Comparison of ENCODE assay signal across 34 cellular contexts in the genomic region with DNA sequence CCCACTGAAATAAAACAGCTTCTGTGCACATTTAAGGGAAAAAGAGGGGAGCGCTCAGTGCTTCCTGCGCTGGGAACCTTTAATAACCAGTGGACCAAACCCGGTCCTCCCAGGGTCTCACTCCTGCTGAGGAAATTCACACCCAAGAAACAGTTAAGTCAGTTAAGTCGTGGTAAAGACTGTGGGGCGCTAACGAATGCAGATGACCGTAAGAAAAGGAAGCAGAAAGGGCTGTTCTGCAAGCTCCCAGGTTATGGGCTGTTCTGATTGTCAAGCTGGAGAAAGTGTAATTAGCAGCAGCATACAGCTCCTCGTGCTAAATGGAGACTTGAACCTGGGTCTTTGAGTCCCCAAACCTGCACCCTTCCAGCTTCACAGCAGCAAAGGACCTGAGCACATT.
"Had no signal": no experiment of that assay in that cellular context is flagged by ENCODE, and none has a peak within 500 bp of the region (broad histone marks: within the 10 kb centered on the region; RNA-seq: fewer than 3 reads in every experiment).

No MANE protein-coding gene starts in this region.

- H3K4me3 ChIP-seq: adrenal gland, breast epithelium, cardiac muscle cell, colonic mucosa, esophagus squamous epithelium, gastroesophageal sphincter, heart right ventricle had no signal

- H3K27ac ChIP-seq: adrenal gland, breast epithelium, cardiac muscle cell, colonic mucosa, esophagus squamous epithelium, gastroesophageal sphincter, heart right ventricle had no signal

- H3K4me1 ChIP-seq: adrenal gland, breast epithelium, colonic mucosa, esophagus squamous epithelium, gastroesophageal sphincter had no signal

- H3K27ac Mint-ChIP-seq: activated CD4-positive, alpha-beta memory T cell treated with anti-CD3 and anti-CD28 coated beads for 36 hours; activated CD4-positive, alpha-beta T cell treated with anti-CD3 and anti-CD28 coated beads for 36 hours; activated CD4-positive, alpha-beta T cell treated with anti-CD3 and anti-CD28 coated beads, Interleukin-2, amount 10 ng/mL, durations not matched to agents 24 days and 14 days; activated CD8-positive, alpha-beta memory T cell treated with anti-CD3 and anti-CD28 coated beads, Interleukin-2, amount 10 ng/mL, durations not matched to agents 7 days and 5 days; activated CD8-positive, alpha-beta T cell treated with anti-CD3 and anti-CD28 coated beads, Interleukin-2, amount 10 ng/mL, durations not matched to agents 7 days and 5 days; activated naive CD4-positive, alpha-beta T cell treated with anti-CD3 and anti-CD28 coated beads for 36 hours; activated naive CD4-positive, alpha-beta T cell treated with anti-CD3 and anti-CD28 coated beads, Interleukin-2, amount 50 U/mL, for 24 hours; activated naive CD8-positive, alpha-beta T cell treated with anti-CD3 and anti-CD28 coated beads for 36 hours; activated naive CD8-positive, alpha-beta T cell treated with anti-CD3 and anti-CD28 coated beads, Interleukin-2, amount 50 U/mL, for 24 hours; activated T-helper 1 cell treated with anti-CD3 and anti-CD28 coated beads, Interleukin-12 subunit alpha, Interleukin-12 subunit beta, Interleukin-2, Interleukin-4 antibody, amounts not matched to agents 30 ng/mL and 10 ng/mL and 1 ng/mL, durations not matched to agents 14 hours and 24 hours and 36 hours; activated T-helper 2 cell treated with anti-CD3 and anti-CD28 coated beads, Interferon-gamma antibody, Interleukin-2, Interleukin-4, amounts not matched to agents 10 μg/mL and 5 μg/mL and 100 μg/mL, durations not matched to agents 14 hours and 24 hours and 36 hours; T-helper 17 cell; T-helper 2 cell treated with Interferon-gamma antibody and Interleukin-4, amounts not matched to agents 5 μg/mL and 100 μg/mL, for 36 hours had no signal

- H3K27me3 Mint-ChIP-seq: activated CD4-positive, alpha-beta memory T cell treated with anti-CD3 and anti-CD28 coated beads for 36 hours; activated CD8-positive, alpha-beta memory T cell treated with anti-CD3 and anti-CD28 coated beads, Interleukin-2, amount 10 ng/mL, durations not matched to agents 7 days and 5 days; activated naive CD4-positive, alpha-beta T cell treated with anti-CD3 and anti-CD28 coated beads, Interleukin-2, amount 50 U/mL, for 24 hours; activated naive CD8-positive, alpha-beta T cell treated with anti-CD3 and anti-CD28 coated beads, Interleukin-2, amount 50 U/mL, for 24 hours had no signal

- H3K9me3 ChIP-seq: adrenal gland, breast epithelium, colonic mucosa, esophagus squamous epithelium, gastroesophageal sphincter, heart right ventricle had no signal

- H3K9me3 Mint-ChIP-seq: activated CD4-positive, alpha-beta memory T cell treated with anti-CD3 and anti-CD28 coated beads for 36 hours; activated CD4-positive, alpha-beta T cell treated with anti-CD3 and anti-CD28 coated beads, Interleukin-2, amount 10 ng/mL, durations not matched to agents 24 days and 14 days; activated naive CD4-positive, alpha-beta T cell treated with anti-CD3 and anti-CD28 coated beads for 36 hours; activated naive CD4-positive, alpha-beta T cell treated with anti-CD3 and anti-CD28 coated beads, Interleukin-2, amount 50 U/mL, for 24 hours; activated naive CD8-positive, alpha-beta T cell treated with anti-CD3 and anti-CD28 coated beads for 36 hours; activated naive CD8-positive, alpha-beta T cell treated with anti-CD3 and anti-CD28 coated beads, Interleukin-2, amount 50 U/mL, for 24 hours; activated T-helper 1 cell treated with anti-CD3 and anti-CD28 coated beads, Interleukin-12 subunit alpha, Interleukin-12 subunit beta, Interleukin-2, Interleukin-4 antibody, amounts not matched to agents 30 ng/mL and 10 ng/mL and 1 ng/mL, durations not matched to agents 14 hours and 24 hours and 36 hours; T-helper 2 cell treated with Interferon-gamma antibody and Interleukin-4, amounts not matched to agents 5 μg/mL and 100 μg/mL, for 36 hours had no signal

- H3K4me3 Mint-ChIP-seq: activated CD4-positive, alpha-beta memory T cell treated with anti-CD3 and anti-CD28 coated beads for 36 hours; activated CD4-positive, alpha-beta T cell treated with anti-CD3 and anti-CD28 coated beads for 36 hours; activated CD4-positive, alpha-beta T cell treated with anti-CD3 and anti-CD28 coated beads, Interleukin-2, amount 10 ng/mL, durations not matched to agents 24 days and 14 days; activated CD8-positive, alpha-beta memory T cell treated with anti-CD3 and anti-CD28 coated beads, Interleukin-2, amount 10 ng/mL, durations not matched to agents 7 days and 5 days; activated CD8-positive, alpha-beta T cell treated with anti-CD3 and anti-CD28 coated beads, Interleukin-2, amount 10 ng/mL, durations not matched to agents 7 days and 5 days; activated naive CD4-positive, alpha-beta T cell treated with anti-CD3 and anti-CD28 coated beads for 36 hours; activated naive CD4-positive, alpha-beta T cell treated with anti-CD3 and anti-CD28 coated beads, Interleukin-2, amount 50 U/mL, for 24 hours; activated naive CD8-positive, alpha-beta T cell treated with anti-CD3 and anti-CD28 coated beads for 36 hours; activated naive CD8-positive, alpha-beta T cell treated with anti-CD3 and anti-CD28 coated beads, Interleukin-2, amount 50 U/mL, for 24 hours; activated T-helper 1 cell treated with anti-CD3 and anti-CD28 coated beads, Interleukin-12 subunit alpha, Interleukin-12 subunit beta, Interleukin-2, Interleukin-4 antibody, amounts not matched to agents 30 ng/mL and 10 ng/mL and 1 ng/mL, durations not matched to agents 14 hours and 24 hours and 36 hours; T-helper 17 cell; T-helper 2 cell treated with Interferon-gamma antibody and Interleukin-4, amounts not matched to agents 5 μg/mL and 100 μg/mL, for 36 hours had no signal

- H3K36me3 ChIP-seq: adrenal gland, breast epithelium, cardiac muscle cell, colonic mucosa, esophagus squamous epithelium, gastroesophageal sphincter, heart right ventricle had no signal

- DNase-seq: activated CD4-positive, alpha-beta memory T cell treated with anti-CD3 and anti-CD28 coated beads for 36 hours; activated CD4-positive, alpha-beta T cell treated with anti-CD3 and anti-CD28 coated beads for 36 hours; activated CD4-positive, alpha-beta T cell treated with anti-CD3 and anti-CD28 coated beads, Interleukin-2, amount 10 ng/mL, durations not matched to agents 24 days and 14 days; activated CD4-positive, CD25-positive, alpha-beta regulatory T cell; activated CD4-positive, CD25-positive, alpha-beta regulatory T cell treated with anti-CD3 and anti-CD28 coated beads, Interleukin-2, amount 50 U/mL, for 72 hours; activated CD8-positive, alpha-beta memory T cell treated with anti-CD3 and anti-CD28 coated beads, Interleukin-2, amount 10 ng/mL, durations not matched to agents 7 days and 5 days; activated CD8-positive, alpha-beta memory T cell treated with anti-CD3 and anti-CD28 coated beads, Interleukin-2, amount 50 U/mL, for 4 hours; activated CD8-positive, alpha-beta T cell treated with anti-CD3 and anti-CD28 coated beads, Interleukin-2, amount 10 ng/mL, durations not matched to agents 7 days and 5 days; activated effector memory CD4-positive, alpha-beta T cell treated with anti-CD3 and anti-CD28 coated beads, Interleukin-2, amount 50 U/mL, for 16 hours; activated naive CD4-positive, alpha-beta T cell treated with anti-CD3 and anti-CD28 coated beads for 36 hours; activated naive CD8-positive, alpha-beta T cell treated with anti-CD3 and anti-CD28 coated beads for 36 hours; activated naive CD8-positive, alpha-beta T cell treated with anti-CD3 and anti-CD28 coated beads, Interleukin-2, amount 50 U/mL, for 24 hours; activated T-cell treated with anti-CD3 and anti-CD28 coated beads, Interleukin-2, amount 50 U/mL, for 1 hour; activated T-cell treated with anti-CD3 and anti-CD28 coated beads, Interleukin-2, amount 50 U/mL, for 48 hours; aorta; central memory CD4-positive, alpha-beta T cell; cerebellar nuclear complex; colonic mucosa; effector CD8-positive, alpha-beta T cell; esophagus squamous epithelium; foreskin melanocyte; heart right ventricle; T-helper 1 cell; T-helper 17 cell; T1000 had no signal

- H3K4me1 Mint-ChIP-seq: activated CD4-positive, alpha-beta T cell treated with anti-CD3 and anti-CD28 coated beads for 36 hours; activated CD4-positive, alpha-beta T cell treated with anti-CD3 and anti-CD28 coated beads, Interleukin-2, amount 10 ng/mL, durations not matched to agents 24 days and 14 days; activated CD8-positive, alpha-beta memory T cell treated with anti-CD3 and anti-CD28 coated beads, Interleukin-2, amount 10 ng/mL, durations not matched to agents 7 days and 5 days; activated naive CD4-positive, alpha-beta T cell treated with anti-CD3 and anti-CD28 coated beads, Interleukin-2, amount 50 U/mL, for 24 hours; activated naive CD8-positive, alpha-beta T cell treated with anti-CD3 and anti-CD28 coated beads for 36 hours; activated naive CD8-positive, alpha-beta T cell treated with anti-CD3 and anti-CD28 coated beads, Interleukin-2, amount 50 U/mL, for 24 hours had no signal

- H3K36me3 Mint-ChIP-seq: activated CD4-positive, alpha-beta memory T cell treated with anti-CD3 and anti-CD28 coated beads for 36 hours; activated CD8-positive, alpha-beta memory T cell treated with anti-CD3 and anti-CD28 coated beads, Interleukin-2, amount 10 ng/mL, durations not matched to agents 7 days and 5 days; activated naive CD4-positive, alpha-beta T cell treated with anti-CD3 and anti-CD28 coated beads, Interleukin-2, amount 50 U/mL, for 24 hours; activated naive CD8-positive, alpha-beta T cell treated with anti-CD3 and anti-CD28 coated beads for 36 hours; brain had no signal
